In genomic region chr16:86649875-86650274, GRCh38 we compare ENCODE assay signal across 25 cellular contexts.
"Had no signal": no experiment of that assay in that cellular context is flagged by ENCODE, and none has a peak within 500 bp of the region (broad histone marks: within the 10 kb centered on the region; RNA-seq: fewer than 3 reads in every experiment).

No MANE protein-coding gene starts in this region.

- H3K4me2 ChIP-seq: hepatocyte had no signal

- H3K4me1 Mint-ChIP-seq: central memory CD8-positive, alpha-beta T cell; natural killer cell; stimulated activated effector memory CD8-positive, alpha-beta T cell treated with anti-CD3 and anti-CD28 coated beads, Interleukin-12 subunit alpha, Interleukin-12 subunit beta, amount 100 ng/mL, for 72 hours had no signal

- H2AFZ ChIP-seq: hepatocyte had no signal

- H3K27ac Mint-ChIP-seq: natural killer cell; stimulated activated effector memory CD8-positive, alpha-beta T cell treated with anti-CD3 and anti-CD28 coated beads, Interleukin-12 subunit alpha, Interleukin-12 subunit beta, amount 100 ng/mL, for 72 hours; type B pancreatic cell had no signal

- H3K36me3 Mint-ChIP-seq: natural killer cell; stimulated activated effector memory CD8-positive, alpha-beta T cell treated with anti-CD3 and anti-CD28 coated beads, Interleukin-12 subunit alpha, Interleukin-12 subunit beta, amount 100 ng/mL, for 72 hours; type B pancreatic cell had no signal

- H3K36me3 ChIP-seq: esophagus muscularis mucosa, gastroesophageal sphincter, heart left ventricle, lower lobe of right lung, ovary, right lobe of liver, stomach had no signal

- H3K4me3 Mint-ChIP-seq: central memory CD8-positive, alpha-beta T cell; natural killer cell; stimulated activated effector memory CD8-positive, alpha-beta T cell treated with anti-CD3 and anti-CD28 coated beads, Interleukin-12 subunit alpha, Interleukin-12 subunit beta, amount 100 ng/mL, for 72 hours; type B pancreatic cell had no signal

- H3K9me3 ChIP-seq: ovary, right lobe of liver, tibial artery had no signal

- ATAC-seq: foreskin keratinocyte; gastroesophageal sphincter; heart left ventricle; left cardiac atrium; left ventricle myocardium superior; lower lobe of right lung; natural killer cell; stimulated activated effector memory CD8-positive, alpha-beta T cell treated with anti-CD3 and anti-CD28 coated beads, Interleukin-12 subunit alpha, Interleukin-12 subunit beta, amount 100 ng/mL, for 72 hours had no signal

- H3K9me3 Mint-ChIP-seq: natural killer cell; stimulated activated effector memory CD8-positive, alpha-beta T cell treated with anti-CD3 and anti-CD28 coated beads, Interleukin-12 subunit alpha, Interleukin-12 subunit beta, amount 100 ng/mL, for 72 hours; type B pancreatic cell had no signal

- H3K4me3 ChIP-seq: coronary artery, esophagus muscularis mucosa, gastroesophageal sphincter, heart left ventricle, hepatocyte, lower lobe of right lung, ovary, right lobe of liver, stomach, tibial artery had no signal

- H3K4me1 ChIP-seq: esophagus muscularis mucosa, foreskin keratinocyte, gastroesophageal sphincter, lower lobe of right lung, right lobe of liver, stomach had no signal

- H3K27me3 ChIP-seq: hepatocyte, ovary, right lobe of liver, tibial artery had no signal

- H3K27ac ChIP-seq: coronary artery, esophagus muscularis mucosa, foreskin keratinocyte, gastroesophageal sphincter, hepatocyte, lower lobe of right lung, ovary, right lobe of liver, stomach, tibial artery had no signal

- DNase-seq: dermis blood vessel endothelial cell; effector memory CD4-positive, alpha-beta T cell; foreskin keratinocyte; heart left ventricle; kidney; left cardiac atrium; left ventricle myocardium superior; lower lobe of right lung; natural killer cell; occipital lobe; ovary; retina; right lobe of liver; stimulated activated CD4-positive, alpha-beta T cell treated with anti-CD3 and anti-CD28 coated beads, Interleukin-2, amount 100 ng/mL, for 24 hours; stimulated activated CD4-positive, alpha-beta T cell treated with anti-CD3 and anti-CD28 coated beads, Interleukin-4, amount 100 ng/mL, for 24 hours; stimulated activated naive CD4-positive, alpha-beta T cell treated with Interleukin-2 at 50 U/mL for 16 hours; stomach; tibial artery had no signal

- H3K79me2 ChIP-seq: hepatocyte had no signal
